ENCODE assay signal across 1 cellular context in genomic region chr12:56189918-56190694, GRCh38.
TF ChIP-seq lines count a peak whose summit lies in the region.

No MANE protein-coding gene starts in this region.

TF ChIP-seq in GM12878, 131 proteins besides CTCF, POLR2A, EP300 and RAD21 (continued from another document):
- TF ChIP-seq, protein P1, sequence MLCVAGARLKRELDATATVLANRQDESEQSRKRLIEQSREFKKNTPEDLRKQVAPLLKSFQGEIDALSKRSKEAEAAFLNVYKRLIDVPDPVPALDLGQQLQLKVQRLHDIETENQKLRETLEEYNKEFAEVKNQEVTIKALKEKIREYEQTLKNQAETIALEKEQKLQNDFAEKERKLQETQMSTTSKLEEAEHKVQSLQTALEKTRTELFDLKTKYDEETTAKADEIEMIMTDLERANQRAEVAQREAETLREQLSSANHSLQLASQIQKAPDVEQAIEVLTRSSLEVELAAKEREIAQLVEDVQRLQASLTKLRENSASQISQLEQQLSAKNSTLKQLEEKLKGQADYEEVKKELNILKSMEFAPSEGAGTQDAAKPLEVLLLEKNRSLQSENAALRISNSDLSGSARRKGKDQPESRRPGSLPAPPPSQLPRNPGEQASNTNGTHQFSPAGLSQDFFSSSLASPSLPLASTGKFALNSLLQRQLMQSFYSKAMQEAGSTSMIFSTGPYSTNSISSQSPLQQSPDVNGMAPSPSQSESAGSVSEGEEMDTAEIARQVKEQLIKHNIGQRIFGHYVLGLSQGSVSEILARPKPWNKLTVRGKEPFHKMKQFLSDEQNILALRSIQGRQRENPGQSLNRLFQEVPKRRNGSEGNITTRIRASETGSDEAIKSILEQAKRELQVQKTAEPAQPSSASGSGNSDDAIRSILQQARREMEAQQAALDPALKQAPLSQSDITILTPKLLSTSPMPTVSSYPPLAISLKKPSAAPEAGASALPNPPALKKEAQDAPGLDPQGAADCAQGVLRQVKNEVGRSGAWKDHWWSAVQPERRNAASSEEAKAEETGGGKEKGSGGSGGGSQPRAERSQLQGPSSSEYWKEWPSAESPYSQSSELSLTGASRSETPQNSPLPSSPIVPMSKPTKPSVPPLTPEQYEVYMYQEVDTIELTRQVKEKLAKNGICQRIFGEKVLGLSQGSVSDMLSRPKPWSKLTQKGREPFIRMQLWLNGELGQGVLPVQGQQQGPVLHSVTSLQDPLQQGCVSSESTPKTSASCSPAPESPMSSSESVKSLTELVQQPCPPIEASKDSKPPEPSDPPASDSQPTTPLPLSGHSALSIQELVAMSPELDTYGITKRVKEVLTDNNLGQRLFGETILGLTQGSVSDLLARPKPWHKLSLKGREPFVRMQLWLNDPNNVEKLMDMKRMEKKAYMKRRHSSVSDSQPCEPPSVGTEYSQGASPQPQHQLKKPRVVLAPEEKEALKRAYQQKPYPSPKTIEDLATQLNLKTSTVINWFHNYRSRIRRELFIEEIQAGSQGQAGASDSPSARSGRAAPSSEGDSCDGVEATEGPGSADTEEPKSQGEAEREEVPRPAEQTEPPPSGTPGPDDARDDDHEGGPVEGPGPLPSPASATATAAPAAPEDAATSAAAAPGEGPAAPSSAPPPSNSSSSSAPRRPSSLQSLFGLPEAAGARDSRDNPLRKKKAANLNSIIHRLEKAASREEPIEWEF (IDR thresholded peaks at IDR 0.05; ENCODE audit: insufficient replicate concordance, low read depth, low read length): no peak
- TF ChIP-seq, protein P2, sequence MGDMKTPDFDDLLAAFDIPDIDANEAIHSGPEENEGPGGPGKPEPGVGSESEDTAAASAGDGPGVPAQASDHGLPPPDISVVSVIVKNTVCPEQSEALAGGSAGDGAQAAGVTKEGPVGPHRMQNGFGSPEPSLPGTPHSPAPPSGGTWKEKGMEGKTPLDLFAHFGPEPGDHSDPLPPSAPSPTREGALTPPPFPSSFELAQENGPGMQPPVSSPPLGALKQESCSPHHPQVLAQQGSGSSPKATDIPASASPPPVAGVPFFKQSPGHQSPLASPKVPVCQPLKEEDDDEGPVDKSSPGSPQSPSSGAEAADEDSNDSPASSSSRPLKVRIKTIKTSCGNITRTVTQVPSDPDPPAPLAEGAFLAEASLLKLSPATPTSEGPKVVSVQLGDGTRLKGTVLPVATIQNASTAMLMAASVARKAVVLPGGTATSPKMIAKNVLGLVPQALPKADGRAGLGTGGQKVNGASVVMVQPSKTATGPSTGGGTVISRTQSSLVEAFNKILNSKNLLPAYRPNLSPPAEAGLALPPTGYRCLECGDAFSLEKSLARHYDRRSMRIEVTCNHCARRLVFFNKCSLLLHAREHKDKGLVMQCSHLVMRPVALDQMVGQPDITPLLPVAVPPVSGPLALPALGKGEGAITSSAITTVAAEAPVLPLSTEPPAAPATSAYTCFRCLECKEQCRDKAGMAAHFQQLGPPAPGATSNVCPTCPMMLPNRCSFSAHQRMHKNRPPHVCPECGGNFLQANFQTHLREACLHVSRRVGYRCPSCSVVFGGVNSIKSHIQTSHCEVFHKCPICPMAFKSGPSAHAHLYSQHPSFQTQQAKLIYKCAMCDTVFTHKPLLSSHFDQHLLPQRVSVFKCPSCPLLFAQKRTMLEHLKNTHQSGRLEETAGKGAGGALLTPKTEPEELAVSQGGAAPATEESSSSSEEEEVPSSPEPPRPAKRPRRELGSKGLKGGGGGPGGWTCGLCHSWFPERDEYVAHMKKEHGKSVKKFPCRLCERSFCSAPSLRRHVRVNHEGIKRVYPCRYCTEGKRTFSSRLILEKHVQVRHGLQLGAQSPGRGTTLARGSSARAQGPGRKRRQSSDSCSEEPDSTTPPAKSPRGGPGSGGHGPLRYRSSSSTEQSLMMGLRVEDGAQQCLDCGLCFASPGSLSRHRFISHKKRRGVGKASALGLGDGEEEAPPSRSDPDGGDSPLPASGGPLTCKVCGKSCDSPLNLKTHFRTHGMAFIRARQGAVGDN (IDR thresholded peaks at IDR 0.05): 0 out of 2 replicates have a peak, but pooled peaks have one; percentile 9
- TF ChIP-seq BHLHE40 (IDR thresholded peaks at IDR 0.05; ENCODE audit: borderline replicate concordance in 1 of 2, low read depth in 2 of 2, low read length in 1 of 2) (no peak), ZNF207 (IDR thresholded peaks at IDR 0.05; ENCODE audit: borderline replicate concordance) (no peak), MLLT1 (IDR thresholded peaks at IDR 0.05) (peak; percentile 75; the same call in 1 of the 2 replicates), STAT3 (IDR thresholded peaks at IDR 0.05; ENCODE audit: low read depth, low read length) (no peak), BACH1 (IDR thresholded peaks at IDR 0.05; ENCODE audit: borderline replicate concordance) (no peak; the same call in 1 of the 2 replicates), FOXK2 (IDR thresholded peaks at IDR 0.05) (no peak)
- TF ChIP-seq, protein P3, sequence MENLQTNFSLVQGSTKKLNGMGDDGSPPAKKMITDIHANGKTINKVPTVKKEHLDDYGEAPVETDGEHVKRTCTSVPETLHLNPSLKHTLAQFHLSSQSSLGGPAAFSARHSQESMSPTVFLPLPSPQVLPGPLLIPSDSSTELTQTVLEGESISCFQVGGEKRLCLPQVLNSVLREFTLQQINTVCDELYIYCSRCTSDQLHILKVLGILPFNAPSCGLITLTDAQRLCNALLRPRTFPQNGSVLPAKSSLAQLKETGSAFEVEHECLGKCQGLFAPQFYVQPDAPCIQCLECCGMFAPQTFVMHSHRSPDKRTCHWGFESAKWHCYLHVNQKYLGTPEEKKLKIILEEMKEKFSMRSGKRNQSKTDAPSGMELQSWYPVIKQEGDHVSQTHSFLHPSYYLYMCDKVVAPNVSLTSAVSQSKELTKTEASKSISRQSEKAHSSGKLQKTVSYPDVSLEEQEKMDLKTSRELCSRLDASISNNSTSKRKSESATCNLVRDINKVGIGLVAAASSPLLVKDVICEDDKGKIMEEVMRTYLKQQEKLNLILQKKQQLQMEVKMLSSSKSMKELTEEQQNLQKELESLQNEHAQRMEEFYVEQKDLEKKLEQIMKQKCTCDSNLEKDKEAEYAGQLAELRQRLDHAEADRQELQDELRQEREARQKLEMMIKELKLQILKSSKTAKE (IDR thresholded peaks at IDR 0.05; ENCODE audit: low read depth, poor library complexity, severe bottlenecking): no peak
